Comparison of ENCODE assay signal across 12 cellular contexts in genomic region chr5:10756539-10756938, GRCh38. TPM values are rescaled to one million over a fixed set of nuclear protein-coding genes. Genes with fewer than 3 reads are reported as not detected.
DNase-seq lines count a peak whose midpoint lies in the region; ATAC-seq and TF ChIP-seq lines count a peak whose summit lies in the region.
"Had no signal": no experiment of that assay in that cellular context is flagged by ENCODE, and none has a peak within 500 bp of the region (broad histone marks: within the 10 kb centered on the region; RNA-seq: fewer than 3 reads in every experiment).

No MANE protein-coding gene starts in this region.

- intact Hi-C loops in uterus (cut with DNase I; ENCODE audit: low total_unique reads): no loop called here
- intact Hi-C loops in psoas muscle (cut with DNase I): no loop called here

- H3K27me3 ChIP-seq in uterus (no peaks in the 10 kb centered on the region), psoas muscle (ENCODE audit: insufficient read depth in 3 of 3, low read length in 2 of 3) (peaks cover 0 to 3% (median 1%) of the 10 kb centered on the region in 3 donors)

- peak; percentile 27 for ATAC-seq in HG03175 (IDR thresholded peaks at IDR 0.05; ENCODE audit: unreplicated experiment)
- no peak for ATAC-seq in psoas muscle
- ATAC-seq: activated CD8-positive, alpha-beta memory T cell treated with anti-CD3 and anti-CD28 coated beads, Interleukin-2, amount 10 ng/mL, durations not matched to agents 7 days and 5 days; mucosa of descending colon had no signal

- peak overlapping the region; percentile 83 for H3K27ac Mint-ChIP-seq in chondrocyte (ENCODE audit: unreplicated experiment)
- H3K27ac Mint-ChIP-seq: activated CD8-positive, alpha-beta memory T cell treated with anti-CD3 and anti-CD28 coated beads, Interleukin-2, amount 10 ng/mL, durations not matched to agents 7 days and 5 days had no signal

- no peaks in the 10 kb centered on the region for H3K27me3 Mint-ChIP-seq in chondrocyte (ENCODE audit: low read depth)
- H3K27me3 Mint-ChIP-seq: activated CD8-positive, alpha-beta memory T cell treated with anti-CD3 and anti-CD28 coated beads, Interleukin-2, amount 10 ng/mL, durations not matched to agents 7 days and 5 days had no signal

- H3K36me3 Mint-ChIP-seq in chondrocyte (ENCODE audit: low read depth): peaks cover 15% of the 10 kb centered on the region

- peak; percentile 21 for DNase-seq in stimulated activated CD4-positive, alpha-beta T cell treated with anti-CD3 and anti-CD28 coated beads, Interleukin-15, amount 100 ng/mL, for 24 hours
- DNase-seq in stimulated activated CD4-positive, alpha-beta T cell treated with anti-CD3 and anti-CD28 coated beads, Interleukin-4, amount 100 ng/mL, for 4 hours: no peak
- DNase-seq in chondrocyte (ENCODE audit: low spot score): no peak
- DNase-seq in uterus: no peak
- no peak for DNase-seq in psoas muscle
- no peak for DNase-seq in epidermal melanocyte (ENCODE audit: insufficient read length, low spot score)
- DNase-seq in SW 1271 (lab: John Stamatoyannopoulos, UW): no peak
- DNase-seq: activated CD8-positive, alpha-beta memory T cell treated with anti-CD3 and anti-CD28 coated beads, Interleukin-2, amount 10 ng/mL, durations not matched to agents 7 days and 5 days; KBM-7; mucosa of descending colon; PC-9 had no signal

- H3K36me3 ChIP-seq in uterus (no peaks in the 10 kb centered on the region), psoas muscle (ENCODE audit: insufficient read depth in 1 of 2, low read depth in 1 of 2) (no peaks in the 10 kb centered on the region)

- H3K4me1 Mint-ChIP-seq in chondrocyte (ENCODE audit: low read depth): peaks cover 60% of the 10 kb centered on the region

- peaks cover 0 to 19% of the 10 kb centered on the region in 2 donors for H3K4me1 ChIP-seq in uterus
- H3K4me1 ChIP-seq in psoas muscle: peaks cover 5% of the 10 kb centered on the region

- WGBS in psoas muscle, 3 donors: 51 to 62% (median 60%) methylated on average over 3 of the region's 3 CpGs

- no peaks in the 10 kb centered on the region for H3K9me3 ChIP-seq in uterus
- no peaks in the 10 kb centered on the region for H3K9me3 ChIP-seq in psoas muscle
- H3K9me3 ChIP-seq: mucosa of descending colon had no signal

- H3K27ac ChIP-seq in uterus (peak overlapping the region; percentile 35 to 46), psoas muscle (no peak overlapping the region)
- H3K27ac ChIP-seq: PC-9 had no signal

- no peak overlapping the region for H3K4me3 Mint-ChIP-seq in chondrocyte (ENCODE audit: unreplicated experiment)
- H3K4me3 Mint-ChIP-seq: activated CD8-positive, alpha-beta memory T cell treated with anti-CD3 and anti-CD28 coated beads, Interleukin-2, amount 10 ng/mL, durations not matched to agents 7 days and 5 days had no signal

- TF ChIP-seq POLR2A in uterus (IDR thresholded peaks at IDR 0.05): no peak

- peaks cover 3% of the 10 kb centered on the region for H3K9me3 Mint-ChIP-seq in chondrocyte (ENCODE audit: low read depth)

- TF ChIP-seq CTCF in chondrocyte (IDR thresholded peaks at IDR 0.05) (no peak), uterus (IDR thresholded peaks at IDR 0.05) (no peak), psoas muscle (IDR thresholded peaks at IDR 0.05) (no peak)

- no peak overlapping the region for H3K4me3 ChIP-seq in uterus
- H3K4me3 ChIP-seq in psoas muscle: no peak overlapping the region
- H3K4me3 ChIP-seq: mucosa of descending colon, PC-9 had no signal

RNA-seq across cellular contexts. Expression of gene DAP, which starts 4.5 kb away (rescaled TPM):
- total RNA-seq in chondrocyte: 210 to 235 TPM (median 234 TPM) in 3 replicates
- 10 to 100 TPM; 38.2 to 83.9 (median 50.0) TPM for total RNA-seq in uterus
- total RNA-seq in psoas muscle: 1 to 10 TPM; 3.6 to 8.1 (median 6.6) TPM
- polyA plus RNA-seq in psoas muscle: 1 to 10 TPM; 4.1 to 5.1 (median 4.9) TPM

Comparison
In these comparisons a context has a peak if more than half of its experiments do, and no peak if none do; other contexts are left out.
1. RNA of gene DAP, which starts 4.5 kb away (total RNA-seq): 210 to 235 TPM in chondrocyte and 38.2 to 83.9 TPM in uterus; 3.6 to 8.1 TPM in psoas muscle; every median in the first group is over 4 times any median in the second.